Comparison of ENCODE assay signal across 21 cellular contexts in genomic region chr20:40218971-40219370, GRCh38.
"Had no signal": no experiment of that assay in that cellular context is flagged by ENCODE, and none has a peak within 500 bp of the region (broad histone marks: within the 10 kb centered on the region; RNA-seq: fewer than 3 reads in every experiment).

No MANE protein-coding gene starts in this region.

- DNase-seq: heart right ventricle; left cardiac atrium; lower lobe of right lung; mammary epithelial cell; mesenchymal stem cell; naive thymus-derived CD8-positive, alpha-beta T cell; ovary; stimulated activated CD4-positive, alpha-beta T cell treated with anti-CD3 and anti-CD28 coated beads, Interleukin-12 subunit alpha, Interleukin-12 subunit beta, amount 100 ng/mL, for 4 hours; stimulated activated CD4-positive, alpha-beta T cell treated with anti-CD3 and anti-CD28 coated beads, Interleukin-15, amount 100 ng/mL, for 24 hours; stimulated activated CD4-positive, alpha-beta T cell treated with anti-CD3 and anti-CD28 coated beads, Interleukin-2, amount 100 ng/mL, for 24 hours; stimulated activated CD4-positive, alpha-beta T cell treated with anti-CD3 and anti-CD28 coated beads, Interleukin-4, amount 100 ng/mL, for 1 hour; stimulated activated naive B cell treated with anti-CD40 and anti-IgM and Interleukin-4, amounts not matched to agents 10 μg/mL and 1 μg/mL and 100 μg/mL, for 72 hours; stimulated activated naive CD8-positive, alpha-beta T cell treated with anti-CD3 and anti-CD28 coated beads, Interleukin-15, Interleukin-2, amounts not matched to agents 100 U/mL and 50 U/mL, for 24 hours; stomach; uterus had no signal

- H3K79me2 ChIP-seq: hepatocyte had no signal

- H3K36me3 ChIP-seq: heart right ventricle, lower lobe of right lung, ovary, right atrium auricular region, stomach, suprapubic skin, tibial nerve, uterus had no signal

- H3K27ac ChIP-seq: heart right ventricle, hepatocyte, lower lobe of right lung, ovary, right atrium auricular region, skin epidermis, stomach, suprapubic skin, tibial nerve, uterus had no signal

- H2AFZ ChIP-seq: hepatocyte had no signal

- H3K27me3 ChIP-seq: heart right ventricle, hepatocyte, ovary, right atrium auricular region, stomach, suprapubic skin, tibial nerve, uterus had no signal

- ATAC-seq: heart right ventricle; left cardiac atrium; left lobe of liver; lower lobe of right lung; naive thymus-derived CD8-positive, alpha-beta T cell; stimulated activated naive B cell treated with anti-CD40 and anti-IgM and Interleukin-4, amounts not matched to agents 10 μg/mL and 1 μg/mL and 100 μg/mL, for 72 hours; stimulated activated naive CD8-positive, alpha-beta T cell treated with anti-CD3 and anti-CD28 coated beads, Interleukin-15, Interleukin-2, amounts not matched to agents 100 U/mL and 50 U/mL, for 24 hours had no signal

- H3K9me3 ChIP-seq: heart right ventricle, lower lobe of right lung, ovary, right atrium auricular region, stomach, suprapubic skin, tibial nerve, uterus had no signal

- H3K4me3 ChIP-seq: heart right ventricle, hepatocyte, lower lobe of right lung, ovary, right atrium auricular region, skin epidermis, stomach, suprapubic skin, tibial nerve, uterus had no signal

- H3K4me1 ChIP-seq: heart right ventricle, lower lobe of right lung, right atrium auricular region, stomach, suprapubic skin, uterus had no signal

- H3K4me2 ChIP-seq: hepatocyte had no signal
